25 cellular contexts compared by ENCODE assay signal in genomic region chr14:90272523-90272922, GRCh38. TPM values are rescaled to one million over a fixed set of nuclear protein-coding genes. Genes with fewer than 3 reads are reported as not detected.
DNase-seq lines count a peak whose midpoint lies in the region; ATAC-seq lines count a peak whose summit lies in the region.
"Had no signal": no experiment of that assay in that cellular context is flagged by ENCODE, and none has a peak within 500 bp of the region (broad histone marks: within the 10 kb centered on the region; RNA-seq: fewer than 3 reads in every experiment).

No MANE protein-coding gene starts in this region.

- no peaks in the 10 kb centered on the region for H3K4me1 ChIP-seq in aorta (ENCODE audit: control insufficient read depth in 1 of 2, insufficient read depth in 2 of 2, low read length in 2 of 2)
- H3K4me1 ChIP-seq: BE2C, SJCRH30, transverse colon had no signal

- H3K4me3 ChIP-seq in aorta (ENCODE audit: low read length in 2 of 2): no peak overlapping the region
- H3K4me3 ChIP-seq: dorsolateral prefrontal cortex, SJCRH30, skin epidermis, transverse colon had no signal

- WGBS in aorta, 2 donors: 89 to 94% methylated on average over 10 of the region's 10 CpGs

- no peak overlapping the region for H3K4me3 Mint-ChIP-seq in effector memory CD8-positive, alpha-beta T cell
- H3K4me3 Mint-ChIP-seq: activated CD4-positive, alpha-beta memory T cell treated with anti-CD3 and anti-CD28 coated beads, Interleukin-2, amount 10 ng/mL, durations not matched to agents 7 days and 5 days; memory B cell had no signal

- DNase-seq in left ventricle myocardium superior (no peak), Right ventricle myocardium inferior (ENCODE audit: missing footprints) (no peak), dermis blood vessel endothelial cell (peak; percentile 48), lung microvascular endothelial cell (ENCODE audit: low read depth in 2 of 2) (peak; percentile 59 to 66), aorta (no peak), sciatic nerve (ENCODE audit: low spot score) (no peak)
- DNase-seq in activated naive CD4-positive, alpha-beta T cell treated with anti-CD3 and anti-CD28 coated beads, Interleukin-2, amount 50 U/mL, for 72 hours (ENCODE audit: low spot score in 2 of 2): no peak
- no peak for DNase-seq in effector memory CD8-positive, alpha-beta T cell
- DNase-seq: ACHN; activated CD4-positive, alpha-beta memory T cell treated with anti-CD3 and anti-CD28 coated beads, Interleukin-2, amount 10 ng/mL, durations not matched to agents 7 days and 5 days; activated effector memory CD4-positive, alpha-beta T cell treated with anti-CD3 and anti-CD28 coated beads, Interleukin-2, amount 50 U/mL, for 16 hours; BE2C; caudate nucleus; dorsolateral prefrontal cortex; kidney; NCI-H1105 treated with DMSO at 0.1 percent for 48 hours; NCI-H2029 treated with DMSO at 0.1 percent for 48 hours; NCI-H226; NCI-H69; SJCRH30; stimulated activated CD4-positive, alpha-beta T cell treated with anti-CD3 and anti-CD28 coated beads, Interleukin-1b, Interleukin-23, amount 100 ng/mL, for 48 hours; transverse colon had no signal

- H3K9me3 ChIP-seq in aorta (ENCODE audit: control insufficient read depth, low read length): no peaks in the 10 kb centered on the region
- H3K9me3 ChIP-seq: BE2C, SJCRH30, transverse colon had no signal

- H3K36me3 Mint-ChIP-seq in activated naive CD4-positive, alpha-beta T cell treated with anti-CD3 and anti-CD28 coated beads, Interleukin-2, amount 50 U/mL, for 72 hours: peaks cover 16 to 17% of the 10 kb centered on the region in 2 donors
- H3K36me3 Mint-ChIP-seq in effector memory CD8-positive, alpha-beta T cell (ENCODE audit: insufficient read depth): peaks cover 65% of the 10 kb centered on the region

- peaks cover 6 to 11% of the 10 kb centered on the region in 2 donors for H3K4me1 Mint-ChIP-seq in effector memory CD8-positive, alpha-beta T cell (ENCODE audit: low read depth in 2 of 2)
- H3K4me1 Mint-ChIP-seq: memory B cell had no signal

- ATAC-seq in left ventricle myocardium superior (peak; percentile 24), Right ventricle myocardium inferior (no peak), aorta (ENCODE audit: low FRiP score) (peak; percentile 36), sciatic nerve (no peak)
- ATAC-seq in activated naive CD4-positive, alpha-beta T cell treated with anti-CD3 and anti-CD28 coated beads, Interleukin-2, amount 50 U/mL, for 72 hours: no peak
- no peak for ATAC-seq in effector memory CD8-positive, alpha-beta T cell (replicated peaks)
- ATAC-seq: activated CD4-positive, CD25-positive, alpha-beta regulatory T cell treated with anti-CD3 and anti-CD28 coated beads, Interleukin-2, amount 50 U/mL, for 24 hours had no signal

- H3K27me3 Mint-ChIP-seq in effector memory CD8-positive, alpha-beta T cell: no peaks in the 10 kb centered on the region
- H3K27me3 Mint-ChIP-seq: activated CD4-positive, alpha-beta memory T cell treated with anti-CD3 and anti-CD28 coated beads, Interleukin-2, amount 10 ng/mL, durations not matched to agents 7 days and 5 days; memory B cell had no signal

- no peak overlapping the region for H3K27ac Mint-ChIP-seq in activated naive CD4-positive, alpha-beta T cell treated with anti-CD3 and anti-CD28 coated beads, Interleukin-2, amount 50 U/mL, for 72 hours
- H3K27ac Mint-ChIP-seq in effector memory CD8-positive, alpha-beta T cell: no peak overlapping the region
- H3K27ac Mint-ChIP-seq: activated CD4-positive, alpha-beta memory T cell treated with anti-CD3 and anti-CD28 coated beads, Interleukin-2, amount 10 ng/mL, durations not matched to agents 7 days and 5 days; memory B cell had no signal

- peaks cover 7 to 10% of the 10 kb centered on the region in 2 donors for H3K36me3 ChIP-seq in aorta (ENCODE audit: control insufficient read depth in 1 of 2, insufficient read depth in 2 of 2, low read length in 1 of 2)

- H3K27ac ChIP-seq in aorta (ENCODE audit: low read depth in 1 of 2, low read length in 2 of 2): no peak overlapping the region
- H3K27ac ChIP-seq: SJCRH30, transverse colon had no signal

- H3K27me3 ChIP-seq in aorta (ENCODE audit: control insufficient read depth in 1 of 2, insufficient read depth in 2 of 2, low read length in 1 of 2): no peaks in the 10 kb centered on the region
- H3K27me3 ChIP-seq: BE2C, dorsolateral prefrontal cortex, SJCRH30, transverse colon had no signal

- intact Hi-C loops in left ventricle myocardium superior (cut with micrococcal nuclease): no loop called here
- intact Hi-C loops in Right ventricle myocardium inferior (cut with DNase I): no loop called here
- intact Hi-C loops in aorta (cut with DNase I): no loop called here
- intact Hi-C loops in sciatic nerve (cut with DNase I): no loop called here

- H3K9me3 Mint-ChIP-seq in activated naive CD4-positive, alpha-beta T cell treated with anti-CD3 and anti-CD28 coated beads, Interleukin-2, amount 50 U/mL, for 72 hours: no peaks in the 10 kb centered on the region
- H3K9me3 Mint-ChIP-seq in effector memory CD8-positive, alpha-beta T cell: no peaks in the 10 kb centered on the region
- H3K9me3 Mint-ChIP-seq: activated CD4-positive, alpha-beta memory T cell treated with anti-CD3 and anti-CD28 coated beads, Interleukin-2, amount 10 ng/mL, durations not matched to agents 7 days and 5 days; memory B cell had no signal

RNA-seq across cellular contexts. Expression of gene PSMC1, which starts 16.2 kb away (rescaled TPM):
- total RNA-seq in left ventricle myocardium superior: 122 TPM
- total RNA-seq in Right ventricle myocardium inferior: 125 TPM
- 179 and 245 TPM in 2 replicates for total RNA-seq in dermis blood vessel endothelial cell
- total RNA-seq in lung microvascular endothelial cell: 56.7 and 66.3 TPM in 2 replicates
- 10 to 100 TPM; 67.3 to 82.8 TPM for total RNA-seq in aorta
- polyA plus RNA-seq in aorta: 100 to 1,000 TPM; 173 to 184 TPM
- total RNA-seq in activated naive CD4-positive, alpha-beta T cell treated with anti-CD3 and anti-CD28 coated beads, Interleukin-2, amount 50 U/mL, for 72 hours: 100 to 1,000 TPM in 1 of 2 donors, 10 to 100 TPM in 1; 90.2 to 146 TPM
- 82.9 TPM for total RNA-seq in sciatic nerve

RNA-seq across cellular contexts. Expression of gene NRDE2, which starts 59.2 kb away (rescaled TPM):
- total RNA-seq in left ventricle myocardium superior: 11.8 TPM
- total RNA-seq in Right ventricle myocardium inferior: 11.2 TPM
- total RNA-seq in dermis blood vessel endothelial cell: 12.3 and 13.3 TPM in 2 replicates
- 5.2 and 5.6 TPM in 2 replicates for total RNA-seq in lung microvascular endothelial cell
- 10 to 100 TPM; 20.4 to 28.5 TPM for total RNA-seq in aorta
- 10 to 100 TPM in 1 of 2 donors, 1 to 10 TPM in 1; 3.4 to 16.1 TPM for polyA plus RNA-seq in aorta
- total RNA-seq in activated naive CD4-positive, alpha-beta T cell treated with anti-CD3 and anti-CD28 coated beads, Interleukin-2, amount 50 U/mL, for 72 hours: 10 to 100 TPM; 21.1 to 34.6 TPM
- 32.1 TPM for total RNA-seq in sciatic nerve

Comparison
In these comparisons a context has a peak if more than half of its experiments do, and no peak if none do; other contexts are left out.
1. ATAC-seq: peak in left ventricle myocardium superior (single experiment) and aorta (single experiment); none in Right ventricle myocardium inferior (single experiment), activated naive CD4-positive, alpha-beta T cell treated with anti-CD3 and anti-CD28 coated beads, Interleukin-2, amount 50 U/mL, for 72 hours (0 of 2), sciatic nerve (single experiment) and effector memory CD8-positive, alpha-beta T cell (single experiment).
2. DNase-seq: peak in dermis blood vessel endothelial cell (single experiment) and lung microvascular endothelial cell (2 of 2); none in left ventricle myocardium superior (single experiment), Right ventricle myocardium inferior (single experiment), aorta (0 of 2), activated naive CD4-positive, alpha-beta T cell treated with anti-CD3 and anti-CD28 coated beads, Interleukin-2, amount 50 U/mL, for 72 hours (0 of 2), sciatic nerve (single experiment) and effector memory CD8-positive, alpha-beta T cell (0 of 3).